22 cellular contexts compared by ENCODE assay signal in genomic region chr5:134913254-134913653, GRCh38. TPM values are rescaled to one million over a fixed set of nuclear protein-coding genes. Genes with fewer than 3 reads are reported as not detected.
"Had no signal": no experiment of that assay in that cellular context is flagged by ENCODE, and none has a peak within 500 bp of the region (broad histone marks: within the 10 kb centered on the region; RNA-seq: fewer than 3 reads in every experiment).

No MANE protein-coding gene starts in this region.

- H3K27me3 ChIP-seq: colonic mucosa, esophagus squamous epithelium, gastrocnemius medialis, left lung had no signal

- H3K4me1 ChIP-seq: colonic mucosa, left lung, lower lobe of right lung had no signal

- H3K9me3 ChIP-seq: colonic mucosa, esophagus squamous epithelium, gastrocnemius medialis, left lung, lower lobe of right lung had no signal

- ATAC-seq: effector memory CD8-positive, alpha-beta T cell; esophagus mucosa; left lung; lower lobe of right lung had no signal

- DNase-seq: cerebellar nuclear complex; colonic mucosa; cortex of kidney; effector CD8-positive, alpha-beta T cell; effector memory CD8-positive, alpha-beta T cell; endodermal cell; erythroblast; esophagus squamous epithelium; foreskin fibroblast; foreskin melanocyte; gastrocnemius medialis; glutamatergic neuron; head of caudate nucleus; hippocampal formation; left cardiac atrium; left lung; lower lobe of right lung; mesenchymal stem cell; midbrain had no signal

- H3K27ac ChIP-seq: colonic mucosa, epithelial cell of prostate, esophagus squamous epithelium, left lung, lower lobe of right lung had no signal

- H3K4me3 ChIP-seq: colonic mucosa, esophagus squamous epithelium, gastrocnemius medialis, left lung, lower lobe of right lung had no signal

- H3K36me3 ChIP-seq: colonic mucosa had no signal

RNA-seq across cellular contexts. Expression of gene CATSPER3, which starts 54.5 kb away (rescaled TPM):
- total RNA-seq: glomerular endothelial cell had no signal
